ENCODE assay signal across 8 cellular contexts in the genomic region with DNA sequence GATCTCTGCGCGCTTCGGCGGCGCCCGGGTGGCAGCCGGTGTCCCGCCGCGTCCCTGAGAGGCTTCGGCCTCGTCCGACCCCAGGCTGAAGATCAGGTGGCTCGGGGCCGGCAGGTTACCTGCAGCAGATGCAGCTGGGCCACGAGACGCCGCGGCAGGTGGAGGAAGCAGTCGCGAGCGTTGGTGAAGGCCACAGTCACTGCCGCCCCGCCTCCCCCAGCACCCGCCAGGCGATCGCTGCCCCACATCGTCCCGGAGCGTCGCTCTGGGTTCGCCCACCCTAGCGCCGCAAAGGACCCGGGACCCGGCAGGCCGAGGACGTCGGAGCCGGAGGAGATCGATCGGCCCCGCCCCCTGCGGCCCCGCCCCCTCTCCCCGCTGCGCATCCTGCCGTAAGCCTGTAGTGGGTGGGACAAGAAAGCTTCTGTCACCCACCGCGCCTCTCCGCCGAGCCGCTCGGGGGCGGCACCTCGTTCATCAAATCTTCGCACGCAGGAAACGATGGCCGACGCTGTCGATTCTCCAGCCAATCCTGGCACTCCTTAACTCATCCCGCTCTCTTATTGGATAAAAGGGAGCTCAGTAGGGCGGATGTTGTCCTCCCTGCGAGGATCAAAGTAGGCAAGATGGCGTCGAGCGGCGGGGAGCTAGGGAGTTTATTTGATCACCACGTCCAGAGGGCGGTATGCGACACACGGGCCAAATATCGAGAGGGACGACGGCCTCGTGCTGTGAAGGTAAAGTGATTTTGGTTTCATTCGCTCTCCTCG. TPM values are rescaled to one million over a fixed set of nuclear protein-coding genes. Genes with fewer than 3 reads are reported as not detected.
DNase-seq lines count a peak whose midpoint lies in the region; ATAC-seq and TF ChIP-seq lines count a peak whose summit lies in the region.

A gene (minus strand): TSS at position 333 of the 770 bp plus-strand sequence. CDS start 85 bp downstream, at position 248.
A gene (plus strand): TSS at position 608 of the 770 bp plus-strand sequence. CDS start 19 bp downstream, at position 627.

- peak within 1 kb of the TSS; percentile 70 for H3K4me3 ChIP-seq in hepatocyte

- H2AFZ ChIP-seq in hepatocyte, result peak within 1 kb of the TSS; percentile 95

- H3K9me2 ChIP-seq in hepatocyte (replicated peaks; ENCODE audit: insufficient read depth), result no peaks in the 10 kb centered on the region

- peaks cover 66% of the 10 kb centered on the region for H3K79me2 ChIP-seq in hepatocyte

- peak within 1 kb of the TSS; percentile 79 for H3K27ac ChIP-seq in 22Rv1
- H3K27ac ChIP-seq in hepatocyte, result peak within 1 kb of the TSS; percentile 88

- peaks cover 12% of the 10 kb centered on the region for H3K4me1 ChIP-seq in hepatocyte (ENCODE audit: insufficient read depth)

- peak; percentile 85 for TF ChIP-seq CTCF in 22Rv1 (IDR thresholded peaks at IDR 0.05)
- TF ChIP-seq CTCF in hepatocyte (IDR thresholded peaks at IDR 0.05; ENCODE audit: poor library complexity), result peak; percentile 57

- DNase-seq in NCI-H2081 (lab: John Stamatoyannopoulos, UW) (peak; percentile 99 to 100), T1000 (lab: John Stamatoyannopoulos, UW) (peak; percentile 86), astrocyte of the hippocampus (ENCODE audit: low read depth, low spot score) (peak; percentile 100), hepatocyte (ENCODE audit: low spot score) (peak; percentile 99), renal cortical epithelial cell (ENCODE audit: low read depth) (peak; percentile 99)

- H3K27me3 ChIP-seq in hepatocyte, result no peaks in the 10 kb centered on the region

- H4K20me1 ChIP-seq in hepatocyte (ENCODE audit: insufficient read depth, poor library complexity, severe bottlenecking), result no peaks in the 10 kb centered on the region

- peak within 1 kb of the TSS; percentile 93 for H3K4me2 ChIP-seq in hepatocyte

- peak; percentile 90 for ATAC-seq in GM18511 (IDR thresholded peaks at IDR 0.05; ENCODE audit: unreplicated experiment)
- ATAC-seq in HG03039 (IDR thresholded peaks at IDR 0.05; ENCODE audit: unreplicated experiment), result peak; percentile 95

- no peaks in the 10 kb centered on the region for H3K36me3 ChIP-seq in hepatocyte (replicated peaks; ENCODE audit: insufficient read depth, low read depth)

- no peaks in the 10 kb centered on the region for H3K9me3 ChIP-seq in hepatocyte (ENCODE audit: low read depth)

- WGBS in hepatocyte (ENCODE audit: low lambda C conversion rate, missing lambda C conversion rate), result under 1% methylated on average over 47 of the region's 79 CpGs

RNA-seq across cellular contexts. Expression of the first gene that starts in this region (rescaled TPM):
- total RNA-seq in hepatocyte (20.1 and 23.2 TPM in 2 replicates), renal cortical epithelial cell (12.5 and 28.5 TPM in 2 replicates)
- 6.8 and 10.6 TPM in 2 replicates for polyA plus RNA-seq in hepatocyte

RNA-seq across cellular contexts. Expression of the second gene that starts in this region (rescaled TPM):
- total RNA-seq in hepatocyte, result 8.5 and 15.7 TPM in 2 replicates
- polyA plus RNA-seq in hepatocyte, result 8.4 and 8.9 TPM in 2 replicates
- total RNA-seq in renal cortical epithelial cell, result 8.3 and 15.9 TPM in 2 replicates

Comparison
In these comparisons a context has a peak if more than half of its experiments do, and no peak if none do; other contexts are left out.
1. Peak in every context shown above with its lines: DNase-seq, ATAC-seq, H3K4me3 ChIP-seq and H3K27ac ChIP-seq.